8 cellular contexts compared by ENCODE assay signal in genomic region chr1:229557214-229557850, GRCh38. TPM values are rescaled to one million over a fixed set of nuclear protein-coding genes. Genes with fewer than 3 reads are reported as not detected.
A peak's percentile ranks its signal among the peaks of the same experiment; 100 is the strongest.
DNase-seq lines count a peak whose midpoint lies in the region; ATAC-seq and TF ChIP-seq lines count a peak whose summit lies in the region.

No MANE protein-coding gene starts in this region.

- H3K27me3 ChIP-seq in heart right ventricle, result no peaks in the 10 kb centered on the region
- H3K27me3 ChIP-seq in RWPE2 (ENCODE audit: insufficient read depth, poor library complexity, severe bottlenecking), result no peaks in the 10 kb centered on the region
- H3K27me3 ChIP-seq in parathyroid adenoma (ENCODE audit: control insufficient read depth, insufficient read depth, low read length), result no peaks in the 10 kb centered on the region

- DNase-seq in heart right ventricle, result no peak
- no peak for DNase-seq in Right ventricle myocardium superior
- DNase-seq in RWPE2 (ENCODE audit: low spot score), result no peak
- DNase-seq in erythroblast (lab: John Stamatoyannopoulos, UW), result peak; percentile 52 to 69
- DNase-seq in stimulated activated naive CD4-positive, alpha-beta T cell treated with Interleukin-2 at 50 U/mL for 16 hours (lab: John Stamatoyannopoulos, UW), result no peak
- no peak for DNase-seq in NCI-H1417 treated with DMSO at 0.1 percent for 48 hours (lab: John Stamatoyannopoulos, UW)

- H3K4me3 ChIP-seq in heart right ventricle, result peak overlapping the region; percentile 76 to 96 (median 83)
- peak overlapping the region; percentile 95 for H3K4me3 ChIP-seq in RWPE2 (ENCODE audit: severe bottlenecking)
- H3K4me3 ChIP-seq in parathyroid adenoma (ENCODE audit: low read depth, low read length), result peak overlapping the region; percentile 59

- H3K9me3 ChIP-seq in heart right ventricle, result no peaks in the 10 kb centered on the region
- H3K9me3 ChIP-seq in RWPE2 (ENCODE audit: severe bottlenecking), result no peaks in the 10 kb centered on the region
- H3K9me3 ChIP-seq in parathyroid adenoma (ENCODE audit: control insufficient read depth, low read length), result no peaks in the 10 kb centered on the region

- peaks cover 0 to 53% (median 31%) of the 10 kb centered on the region in 9 donors for H3K4me1 ChIP-seq in heart right ventricle
- no peaks in the 10 kb centered on the region for H3K4me1 ChIP-seq in RWPE2 (ENCODE audit: insufficient read depth, poor library complexity, severe bottlenecking)
- H3K4me1 ChIP-seq in parathyroid adenoma, result no peaks in the 10 kb centered on the region

- WGBS in heart right ventricle, 2 donors, result 43 to 50% methylated on average over 5 of the region's 5 CpGs

- peaks cover 7% of the 10 kb centered on the region for H3K79me2 ChIP-seq in parathyroid adenoma

- TF ChIP-seq POLR2A in erythroblast (IDR thresholded peaks at IDR 0.05; ENCODE audit: low read length), result no peak

- no peak for TF ChIP-seq CTCF in heart right ventricle (IDR thresholded peaks at IDR 0.05)
- no peak for TF ChIP-seq CTCF in RWPE2 (IDR thresholded peaks at IDR 0.05; ENCODE audit: poor library complexity, severe bottlenecking)
- TF ChIP-seq CTCF in parathyroid adenoma (IDR thresholded peaks at IDR 0.05), result no peak

- H3K36me3 ChIP-seq in heart right ventricle (peaks cover 0 to 6% (median 0%) of the 10 kb centered on the region in 9 donors), RWPE2 (ENCODE audit: low read depth) (no peaks in the 10 kb centered on the region), parathyroid adenoma (ENCODE audit: control insufficient read depth, insufficient read depth, low read length) (no peaks in the 10 kb centered on the region)

- H2AFZ ChIP-seq in parathyroid adenoma, result peak overlapping the region; percentile 76

- no peak overlapping the region for H3K9ac ChIP-seq in parathyroid adenoma

- ATAC-seq in heart right ventricle (no peak), Right ventricle myocardium superior (ENCODE audit: poor library complexity) (no peak), RWPE2 (ENCODE audit: low read depth) (no peak), HG03025 (IDR thresholded peaks at IDR 0.05; ENCODE audit: low FRiP score, unreplicated experiment) (no peak)

- H3K4me2 ChIP-seq in parathyroid adenoma (ENCODE audit: low read length), result peak overlapping the region; percentile 86

- intact Hi-C loops in heart right ventricle (cut with DNase I) (loop anchor here in 6 of 10 donors (2.0 to 10.0 kb wide), 6 partner anchors 40 to 747 kb away; partner anchors contain the start of genes TAF5L (in 4 of the 6) and URB2 (in 4 of the 6)), Right ventricle myocardium superior (cut with DNase I) (loop anchor here (5.0 kb wide), 1 partner anchor 65 kb away; no protein-coding TSS in a partner anchor)

- H3K27ac ChIP-seq in heart right ventricle (peak overlapping the region in 9 of 10 donors; percentile 73 to 99 (median 93)), RWPE2 (ENCODE audit: poor library complexity, severe bottlenecking) (peak overlapping the region; percentile 52), parathyroid adenoma (no peak overlapping the region)

RNA-seq across cellular contexts. Expression of gene ABCB10, which starts 1.2 kb away (rescaled TPM):
- 10 to 100 TPM in 8 of 10 donors, 1 to 10 TPM in 2; 8.9 to 13.5 (median 11.9) TPM for total RNA-seq in heart right ventricle
- 10 to 100 TPM in 1 of 2 donors, 1 to 10 TPM in 1; 4.2 to 11.1 TPM for polyA plus RNA-seq in heart right ventricle
- 11.3 TPM for total RNA-seq in Right ventricle myocardium superior

RNA-seq across cellular contexts. Expression of gene NUP133, which starts 49.2 kb away (rescaled TPM):
- total RNA-seq in heart right ventricle, result 10 to 100 TPM; 28.1 to 36.3 (median 31.4) TPM
- polyA plus RNA-seq in heart right ventricle, result 10 to 100 TPM in 1 of 2 donors, 1 to 10 TPM in 1; 9.3 to 13.8 TPM
- total RNA-seq in Right ventricle myocardium superior, result 29.5 TPM

Comparison
In these comparisons a context has a peak if more than half of its experiments do, and no peak if none do; other contexts are left out.
1. DNase-seq: peak in erythroblast (2 of 2); none in heart right ventricle (0 of 2), Right ventricle myocardium superior (single experiment), RWPE2 (single experiment), stimulated activated naive CD4-positive, alpha-beta T cell treated with Interleukin-2 at 50 U/mL for 16 hours (single experiment) and NCI-H1417 treated with DMSO at 0.1 percent for 48 hours (single experiment).
2. Peak in every context shown above with its lines, with median percentiles within 50 percentile points of each other: H3K4me3 ChIP-seq.